ENCODE assay signal across 28 cellular contexts in the genomic region with DNA sequence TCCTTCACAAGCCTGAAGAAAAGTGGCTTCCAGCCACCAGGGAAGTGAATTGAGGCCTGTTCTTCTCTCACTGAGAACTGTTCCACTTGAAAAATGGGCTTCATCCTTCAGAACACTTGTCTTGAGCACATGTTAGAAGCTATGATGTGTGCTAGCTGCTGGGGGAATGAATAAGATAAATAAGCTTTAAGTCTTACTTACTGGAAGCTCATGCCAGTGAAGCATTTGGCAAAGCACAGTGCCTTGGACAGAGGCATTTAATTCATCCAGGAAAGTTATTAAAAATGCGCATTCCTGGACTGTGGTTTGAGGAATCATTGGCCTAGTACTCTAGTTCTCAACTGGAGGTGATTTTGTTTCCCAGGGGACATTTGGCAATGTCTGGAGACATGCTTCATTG.
DNase-seq lines count a peak whose midpoint lies in the region; FAIRE-seq and TF ChIP-seq lines count a peak whose summit lies in the region.
"Had no signal": no experiment of that assay in that cellular context is flagged by ENCODE, and none has a peak within 500 bp of the region (broad histone marks: within the 10 kb centered on the region; RNA-seq: fewer than 3 reads in every experiment).

No MANE protein-coding gene starts in this region.

- POLR2A ChIA-PET in RWPE1 (lab: Yijun Ruan, JAX; ENCODE audit: low non-redundant PET), result no interaction called here

- CTCF ChIA-PET in RWPE1 (lab: Yijun Ruan, JAX), result no interaction called here

- TF ChIP-seq CTCF in astrocyte of the spinal cord (IDR thresholded peaks at IDR 0.05; ENCODE audit: low read depth, low read length), result no peak
- no peak for TF ChIP-seq CTCF in RWPE1 (conservative IDR thresholded peaks at IDR 0.05; ENCODE audit: low read depth)

- no peak for FAIRE-seq in HTR-8/SVneo (lab: Jason Lieb, UNC)

- H3K27ac ChIP-seq in RWPE1, result no peak overlapping the region
- H3K27ac ChIP-seq: body of pancreas, psoas muscle, tibial nerve had no signal

- in situ Hi-C loops in astrocyte of the spinal cord (cut with HindIII; ENCODE audit: low sequenced_read_pairs), result no loop called here

- DNase-seq in AG08395 (ENCODE audit: low spot score), result peak; percentile 27
- DNase-seq in LHCN-M2 (ENCODE audit: low read depth), result peak; percentile 39
- peak; percentile 22 for DNase-seq in astrocyte of the spinal cord (ENCODE audit: low read depth, low spot score)
- DNase-seq in myocyte (ENCODE audit: low read depth), result peak; percentile 16
- no peak for DNase-seq in HTR-8/SVneo (ENCODE audit: insufficient read length, low spot score)
- DNase-seq in NCI-H2081 (lab: John Stamatoyannopoulos, UW), result no peak
- no peak for DNase-seq in hippocampal formation (lab: John Stamatoyannopoulos, UW)
- no peak for DNase-seq in RWPE1 (ENCODE audit: low spot score)
- DNase-seq: activated B cell treated with CpG ODN at 0.5 μM for 24 hours; activated CD4-positive, alpha-beta T cell treated with anti-CD3 and anti-CD28 coated beads, Interleukin-2, amount 50 U/mL, for 1 hour; activated gamma-delta T cell treated with Interleukin-2 at 50 U/mL for 16 hours; activated naive CD8-positive, alpha-beta T cell treated with anti-CD3 and anti-CD28 coated beads, Interleukin-2, amount 10 ng/mL, durations not matched to agents 7 days and 5 days; activated T-cell treated with anti-CD3 and anti-CD28 coated beads, Interleukin-2, amount 50 U/mL, for 24 hours; body of pancreas; Caco-2; DMS53; islet precursor cell; naive thymus-derived CD4-positive, alpha-beta T cell; NCI-H1092; NCI-H1694 treated with DMSO at 0.1 percent for 48 hours; NCI-H2171; NCI-H526; OCI-M1; psoas muscle; stimulated activated CD4-positive, alpha-beta T cell treated with anti-CD3 and anti-CD28 coated beads, Interleukin-15, amount 100 ng/mL, for 24 hours; stimulated activated CD4-positive, alpha-beta T cell treated with anti-CD3 and anti-CD28 coated beads, Interleukin-4, amount 100 ng/mL, for 4 hours; T-helper 1 cell had no signal

- no peak overlapping the region for H3K4me3 ChIP-seq in astrocyte of the spinal cord (ENCODE audit: low read depth, low read length)
- H3K4me3 ChIP-seq: body of pancreas, psoas muscle, tibial nerve had no signal

Comparison
In these comparisons a context has a peak if more than half of its experiments do, and no peak if none do; other contexts are left out.
1. DNase-seq: peak in AG08395 (single experiment), LHCN-M2 (single experiment), astrocyte of the spinal cord (single experiment) and myocyte (single experiment); none in HTR-8/SVneo (single experiment), NCI-H2081 (0 of 2), hippocampal formation (0 of 2) and RWPE1 (single experiment).